8 cellular contexts compared by ENCODE assay signal in genomic region chr12:92034858-92035401, GRCh38.
DNase-seq lines count a peak whose midpoint lies in the region; ATAC-seq and TF ChIP-seq lines count a peak whose summit lies in the region.

No MANE protein-coding gene starts in this region.

- peak; percentile 63 for ATAC-seq in HCT116
- peak; percentile 40 for ATAC-seq in lung (ENCODE audit: insufficient read depth, low FRiP score)

- H3K79me2 ChIP-seq in HCT116 (ENCODE audit: insufficient read depth, low read length), result no peaks in the 10 kb centered on the region

- CTCF ChIA-PET in HCT116 (lab: Charles Lee), result no interaction called here

- H3K9ac ChIP-seq in HCT116 (ENCODE audit: low read length), result no peak overlapping the region

- H3K9me3 ChIP-seq in HCT116 (ENCODE audit: control insufficient read depth in 1 of 2, insufficient read depth in 1 of 2, low read depth in 1 of 2, low read length in 2 of 2) (no peaks in the 10 kb centered on the region), lung (ENCODE audit: control insufficient read depth in 2 of 2, insufficient read depth in 1 of 2, low read length in 1 of 2) (no peaks in the 10 kb centered on the region)

- RAD21 ChIA-PET in HCT116 (lab: Charles Lee; ENCODE audit: low non-redundant PET in 1 of 2, low total read pairs in 2 of 2, uncharacterized antibody in 2 of 2, unreplicated experiment in 2 of 2), result no interaction called here

- DNase-seq in GM12865 (ENCODE audit: low read depth), result peak; percentile 95
- peak; percentile 6 for DNase-seq in HCT116 (ENCODE audit: low read depth, low spot score)
- DNase-seq in NCI-H1105 treated with DMSO at 0.1 percent for 48 hours (lab: John Stamatoyannopoulos, UW), result peak; percentile 96
- peak; percentile 86 for DNase-seq in T1000 (lab: John Stamatoyannopoulos, UW)
- peak; percentile 74 for DNase-seq in cerebellar cortex (ENCODE audit: low spot score)
- peak; percentile 34 for DNase-seq in lung (ENCODE audit: low spot score)
- peak; percentile 48 for DNase-seq in stimulated activated CD8-positive, alpha-beta memory T cell treated with anti-CD3 and anti-CD28 coated beads, Interleukin-4, amount 100 ng/mL, for 48 hours
- no peak for DNase-seq in NK-92 treated with Interleukin-12 subunit alpha and Interleukin-12 subunit beta, amount 100 ng/mL, for 24 hours (lab: John Stamatoyannopoulos, UW)

- 1% methylated on average over 10 of the region's 10 CpGs for WGBS in lung, 2 donors

- POLR2A ChIA-PET in HCT116 (lab: Charles Lee), result no interaction called here

- H3K4me1 ChIP-seq in HCT116 (ENCODE audit: control insufficient read depth in 1 of 2, insufficient read depth in 2 of 2, low read length in 2 of 2) (peaks cover 0 to 8% of the 10 kb centered on the region in 2 experiments; a peak in 2 of 4 replicates), lung (ENCODE audit: control insufficient read depth in 2 of 2, insufficient read depth in 2 of 2, low read length in 2 of 2) (peaks cover 1 to 6% of the 10 kb centered on the region in 2 donors)

- BruUV-seq in HCT116 (replicated peaks; lab: Mats Ljungman, UMichigan), result no TSS peak

- H3K27me3 ChIP-seq in HCT116 (ENCODE audit: insufficient read depth, low read length), result no peaks in the 10 kb centered on the region
- no peaks in the 10 kb centered on the region for H3K27me3 ChIP-seq in lung (ENCODE audit: control insufficient read depth, insufficient read depth)

- peak overlapping the region; percentile 61 for H3K4me2 ChIP-seq in HCT116 (ENCODE audit: low read length)

- TF ChIP-seq CTCF in GM12865 (IDR thresholded peaks at IDR 0.05; ENCODE audit: insufficient read depth, low read depth, low read length, missing control alignments), result no peak
- TF ChIP-seq CTCF in HCT116 (IDR thresholded peaks at IDR 0.05 in 2 of 3, conservative IDR thresholded peaks at IDR 0.05 in 1 of 3; ENCODE audit: borderline replicate concordance in 1 of 3, insufficient read depth in 1 of 3, low read depth in 2 of 3, low read length in 2 of 3), result no peak
- TF ChIP-seq CTCF in lung (IDR thresholded peaks at IDR 0.05; ENCODE audit: control extremely low read depth, extremely low read depth), result no peak

- H3K4me3 ChIP-seq in GM12865 (ENCODE audit: low read depth, low read length) (peak overlapping the region; percentile 51), HCT116 (replicated peaks in 1 of 2; ENCODE audit: low read depth in 1 of 2, low read length in 2 of 2) (peak overlapping the region in 1 of 2 experiments; percentile 34; a peak in 1 of 4 replicates), lung (peak overlapping the region; percentile 41)

- no peak overlapping the region for H3K27ac ChIP-seq in HCT116 (ENCODE audit: low read depth, low read length)
- peak overlapping the region in 1 of 2 donors; percentile 17 for H3K27ac ChIP-seq in lung (ENCODE audit: low read depth in 1 of 2, low read length in 1 of 2)

- H3K36me3 ChIP-seq in HCT116 (ENCODE audit: control insufficient read depth in 1 of 2, insufficient read depth in 2 of 2, low read length in 2 of 2) (no peaks in the 10 kb centered on the region), lung (ENCODE audit: control insufficient read depth in 2 of 2, insufficient read depth in 2 of 2, low read length in 2 of 2) (no peaks in the 10 kb centered on the region)

- no peak for TF ChIP-seq POLR2A in HCT116 (IDR thresholded peaks at IDR 0.05; ENCODE audit: borderline replicate concordance, extremely low read depth, insufficient read depth, insufficient read length)

- intact Hi-C loops in HCT116 (cut with micrococcal nuclease), result no loop called here

- no peaks in the 10 kb centered on the region for H4K20me1 ChIP-seq in HCT116 (ENCODE audit: insufficient read depth)

- 0 out of 2 replicates have a peak, but pooled peaks have one; percentile 2 for TF ChIP-seq RAD21 in HCT116 (IDR thresholded peaks at IDR 0.05; ENCODE audit: low read depth)

- no peaks in the 10 kb centered on the region for H3K9me2 ChIP-seq in HCT116 (ENCODE audit: insufficient read depth)

- H2AFZ ChIP-seq in HCT116 (ENCODE audit: low read depth, low read length, poor library complexity, severe bottlenecking), result peak overlapping the region; percentile 52

TF ChIP-seq in HCT116, 20 proteins besides CTCF, POLR2A, EP300 and RAD21:
- TF ChIP-seq SP1 (IDR thresholded peaks at IDR 0.05; ENCODE audit: low read depth), result peak; percentile 18; the same call in 1 of the 2 replicates
- TF ChIP-seq MAX (IDR thresholded peaks at IDR 0.05), result peak; percentile 65; the same call in 1 of the 2 replicates
- TF ChIP-seq ELF1 (IDR thresholded peaks at IDR 0.05; ENCODE audit: borderline replicate concordance, low read depth), result no peak
